In genomic region chr16:50007744-50008143, GRCh38 we compare ENCODE assay signal across 7 cellular contexts.
"Had no signal": no experiment of that assay in that cellular context is flagged by ENCODE, and none has a peak within 500 bp of the region (broad histone marks: within the 10 kb centered on the region; RNA-seq: fewer than 3 reads in every experiment).

No MANE protein-coding gene starts in this region.

- H3K4me3 ChIP-seq: GM23338, HAP-1 had no signal

- H3K4me2 ChIP-seq: GM23338 had no signal

- H3K36me3 ChIP-seq: HAP-1 had no signal

- H3K27ac ChIP-seq: HL-60 had no signal

- DNase-seq: H7, KG1 had no signal

- FAIRE-seq: HepG2 had no signal

- ATAC-seq: GM23338, HCT116, HepG2 had no signal
